In genomic region chr22:46064236-46064965, GRCh38 we compare ENCODE assay signal across 13 cellular contexts.
A peak's percentile ranks its signal among the peaks of the same experiment; 100 is the strongest.
DNase-seq lines count a peak whose midpoint lies in the region; ATAC-seq and TF ChIP-seq lines count a peak whose summit lies in the region.
"Had no signal": no experiment of that assay in that cellular context is flagged by ENCODE, and none has a peak within 500 bp of the region (broad histone marks: within the 10 kb centered on the region; RNA-seq: fewer than 3 reads in every experiment).

No MANE protein-coding gene starts in this region.

- no peak overlapping the region for H4K91ac ChIP-seq in H9 (ENCODE audit: insufficient read length, low read depth, low read length)

- TF ChIP-seq POLR2A in spleen (IDR thresholded peaks at IDR 0.05): no peak

- H4K20me1 ChIP-seq in H9 (ENCODE audit: control insufficient read depth, insufficient read depth, insufficient read length): no peaks in the 10 kb centered on the region

- H3K4me3 ChIP-seq in spleen: peak overlapping the region in 2 of 8 donors; percentile 2 to 5

- H3K4me1 Mint-ChIP-seq in H9: peaks cover under 1% of the 10 kb centered on the region in 2 experiments; a peak in 2 of 4 replicates

- no peaks in the 10 kb centered on the region for H3K79me2 ChIP-seq in H9 (ENCODE audit: insufficient read depth, low read length)

- no peak overlapping the region for H2BK120ac ChIP-seq in H9 (ENCODE audit: low read depth, low read length, poor library complexity, severe bottlenecking)

- no peak overlapping the region for H2BK20ac ChIP-seq in H9 (ENCODE audit: low read depth, low read length, poor library complexity, severe bottlenecking)

- H3K36me3 Mint-ChIP-seq in H9 (ENCODE audit: insufficient read depth in 1 of 3, low read depth in 3 of 3): no peaks in the 10 kb centered on the region

- no peak overlapping the region for H3K27ac ChIP-seq in H9 (ENCODE audit: insufficient read length, low read depth, low read length)
- H3K27ac ChIP-seq in VCaP: peak overlapping the region; percentile 93
- peak overlapping the region; percentile 84 to 99 (median 98) for H3K27ac ChIP-seq in spleen

- H3K4me2 ChIP-seq in H9 (ENCODE audit: insufficient read depth, insufficient read length, low read length): no peak overlapping the region

- H3K27me3 ChIP-seq in H9 (ENCODE audit: insufficient read depth, low read length) (peaks cover 4% of the 10 kb centered on the region; the same call in 1 of the 2 replicates), spleen (replicated peaks in 1 of 7) (no peaks in the 10 kb centered on the region)

- no peak overlapping the region for H3K4ac ChIP-seq in H9 (ENCODE audit: low read depth, low read length)

- no peak overlapping the region for H3K56ac ChIP-seq in H9 (ENCODE audit: insufficient read length, low read depth, low read length)

- no peak overlapping the region for H2BK12ac ChIP-seq in H9 (ENCODE audit: insufficient read length, low read depth, low read length)

- H4K8ac ChIP-seq in H9 (replicated peaks; ENCODE audit: insufficient read length, low read depth, low read length): no peak overlapping the region

- peaks cover 34% of the 10 kb centered on the region for H3K27me3 Mint-ChIP-seq in H9 (ENCODE audit: low read depth)
- H3K27me3 Mint-ChIP-seq: activated naive CD8-positive, alpha-beta T cell had no signal

- H3K79me1 ChIP-seq in H9 (ENCODE audit: insufficient read depth, low read depth, low read length, poor library complexity, severe bottlenecking): no peaks in the 10 kb centered on the region

- H3K9ac ChIP-seq in H9 (ENCODE audit: extremely low read depth, insufficient read length, low read length): no peak overlapping the region

- no peak overlapping the region for H3K18ac ChIP-seq in H9 (ENCODE audit: insufficient read length, low read depth, low read length)

- H3T11ph ChIP-seq in H9 (ENCODE audit: low read length): no peak overlapping the region

- WGBS in H9 (ENCODE audit: extremely low coverage, insufficient read length, low lambda C conversion rate): no CpG with 5 or more reads among the region's 28 CpGs
- 81 to 90% (median 87%) methylated on average over 28 of the region's 28 CpGs for WGBS in spleen, 5 donors

- H3K23ac ChIP-seq in H9 (ENCODE audit: insufficient read length, low read depth, low read length): no peak overlapping the region

- no peak overlapping the region for H3K4me3 Mint-ChIP-seq in H9
- H3K4me3 Mint-ChIP-seq: activated naive CD8-positive, alpha-beta T cell; immature natural killer cell; T-helper 1 cell treated with Interleukin-12 subunit alpha and Interleukin-12 subunit beta and Interleukin-4 antibody, amounts not matched to agents 30 μg/mL and 1 μg/mL, for 36 hours had no signal

- H3K14ac ChIP-seq in H9 (ENCODE audit: insufficient read depth, low read length): no peak overlapping the region

- no peaks in the 10 kb centered on the region for H3K23me2 ChIP-seq in H9 (ENCODE audit: insufficient read length, low read depth, low read length, poor library complexity, severe bottlenecking)

- no peak overlapping the region for H3K27ac Mint-ChIP-seq in H9
- H3K27ac Mint-ChIP-seq: T-helper 1 cell treated with Interleukin-12 subunit alpha and Interleukin-12 subunit beta and Interleukin-4 antibody, amounts not matched to agents 30 μg/mL and 1 μg/mL, for 36 hours had no signal

- ATAC-seq in Right ventricle myocardium superior (ENCODE audit: poor library complexity) (peak; percentile 20), HG03432 (IDR thresholded peaks at IDR 0.05; ENCODE audit: unreplicated experiment) (no peak), HG02870 (IDR thresholded peaks at IDR 0.05; ENCODE audit: unreplicated experiment) (no peak), HG03139 (IDR thresholded peaks at IDR 0.05; ENCODE audit: unreplicated experiment) (no peak)

- H3K4me1 ChIP-seq in H9 (ENCODE audit: insufficient read depth, low read length) (no peaks in the 10 kb centered on the region), spleen (peaks cover 2 to 100% (median 87%) of the 10 kb centered on the region in 6 donors)

- intact Hi-C loops in Right ventricle myocardium superior (cut with DNase I): no loop called here
- intact Hi-C loops in spleen (cut with DNase I; ENCODE audit: low total_unique reads): no loop called here

- H2BK5ac ChIP-seq in H9 (ENCODE audit: insufficient read length, low read length): no peak overlapping the region

- H2AK5ac ChIP-seq in H9 (ENCODE audit: insufficient read length, low read length): no peak overlapping the region

- H4K5ac ChIP-seq in H9 (ENCODE audit: insufficient read length, low read depth, low read length): no peak overlapping the region

- H3K9me3 ChIP-seq in H9 (ENCODE audit: control insufficient read depth, low read depth, low read length) (no peaks in the 10 kb centered on the region), spleen (no peaks in the 10 kb centered on the region)

- DNase-seq in H9 (peak; percentile 5), Right ventricle myocardium superior (peak; percentile 43), spleen (peak; percentile 70), NCI-H748 treated with DMSO at 0.1 percent for 48 hours (lab: John Stamatoyannopoulos, UW) (no peak)
- DNase-seq: immature natural killer cell; NCI-H1092 treated with DMSO at 0.1 percent for 48 hours; stimulated activated CD4-positive, alpha-beta T cell treated with anti-CD3 and anti-CD28 coated beads, Interleukin-4, amount 100 ng/mL, for 24 hours had no signal

- no peak overlapping the region for H2BK15ac ChIP-seq in H9 (ENCODE audit: low read depth, low read length)

- TF ChIP-seq CTCF in H9 (conservative IDR thresholded peaks at IDR 0.05) (no peak), VCaP (conservative IDR thresholded peaks at IDR 0.05) (no peak), spleen (IDR thresholded peaks at IDR 0.05 in 8 of 11, conservative IDR thresholded peaks at IDR 0.05 in 3 of 11) (no peak)

- no peak overlapping the region for H2AFZ ChIP-seq in H9 (ENCODE audit: low read length)

- H3K36me3 ChIP-seq in spleen: peaks cover 0 to 22% (median 0%) of the 10 kb centered on the region in 6 donors

- no peaks in the 10 kb centered on the region for H3K9me3 Mint-ChIP-seq in H9
- H3K9me3 Mint-ChIP-seq: immature natural killer cell; T-helper 1 cell treated with Interleukin-12 subunit alpha and Interleukin-12 subunit beta and Interleukin-4 antibody, amounts not matched to agents 30 μg/mL and 1 μg/mL, for 36 hours had no signal
